Comparison of ENCODE assay signal across 18 cellular contexts in the genomic region with DNA sequence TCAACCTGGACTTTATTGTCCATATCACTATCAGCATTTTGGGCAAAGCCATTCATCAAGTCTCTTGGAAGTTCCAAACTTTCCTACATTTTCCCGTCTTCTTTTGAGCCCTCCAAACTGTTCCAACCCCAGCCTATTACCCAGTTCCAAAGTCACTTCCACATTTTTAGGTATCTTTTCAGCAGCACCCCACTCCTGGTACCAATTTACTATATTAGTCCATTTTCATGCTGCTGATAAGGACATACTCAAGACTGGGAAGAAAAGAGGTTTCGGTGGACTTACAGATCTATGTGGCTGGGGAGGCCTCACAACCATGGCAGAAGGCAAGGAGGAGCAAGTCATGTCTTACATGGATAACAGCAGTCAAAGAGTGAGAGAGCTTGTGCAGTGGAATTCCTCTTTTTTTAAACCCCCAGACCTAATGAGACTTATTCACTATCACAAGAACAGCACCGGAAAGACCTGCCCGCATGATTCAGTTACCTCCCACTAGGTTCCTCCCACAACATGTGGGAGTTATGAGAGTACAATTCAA. TPM values are rescaled to one million over a fixed set of nuclear protein-coding genes. Genes with fewer than 3 reads are reported as not detected.
DNase-seq lines count a peak whose midpoint lies in the region; ATAC-seq, FAIRE-seq and TF ChIP-seq lines count a peak whose summit lies in the region.
"Had no signal": no experiment of that assay in that cellular context is flagged by ENCODE, and none has a peak within 500 bp of the region (broad histone marks: within the 10 kb centered on the region; RNA-seq: fewer than 3 reads in every experiment).

No MANE protein-coding gene starts in this region.

- TF ChIP-seq EP300 in A549 (IDR thresholded peaks at IDR 0.05): no peak

- no peak for FAIRE-seq in A549 (lab: Jason Lieb, UNC)
- FAIRE-seq: H1 had no signal

- no peak overlapping the region for H3K4me2 ChIP-seq in A549

- H3K27me3 Mint-ChIP-seq in central memory CD8-positive, alpha-beta T cell: no peaks in the 10 kb centered on the region
- H3K27me3 Mint-ChIP-seq in glutamatergic neuron (ENCODE audit: unreplicated experiment): peaks cover 2% of the 10 kb centered on the region
- H3K27me3 Mint-ChIP-seq: CD4-positive, alpha-beta memory T cell had no signal

- TF ChIP-seq CTCF in A549 (IDR thresholded peaks at IDR 0.05) (no peak), glutamatergic neuron (IDR thresholded peaks at IDR 0.05; ENCODE audit: partially characterized antibody, unreplicated experiment) (no peak)

- H3K27ac Mint-ChIP-seq in central memory CD8-positive, alpha-beta T cell (ENCODE audit: low read depth): peak overlapping the region; percentile 63
- H3K27ac Mint-ChIP-seq in glutamatergic neuron (ENCODE audit: unreplicated experiment): peak overlapping the region; percentile 38
- H3K27ac Mint-ChIP-seq: H9 had no signal

- CTCF ChIA-PET in A549 (lab: Yijun Ruan, JAX): no interaction called here

- 95% methylated on average over 4 of the region's 4 CpGs for WGBS in A549 (ENCODE audit: missing lambda C conversion rate)

- peaks cover 28% of the 10 kb centered on the region for H3K9me3 ChIP-seq in A549
- H3K9me3 ChIP-seq: BE2C had no signal

- no peak overlapping the region for H3K27ac ChIP-seq in A549
- H3K27ac ChIP-seq: C4-2B, HL-60 had no signal

- DNase-seq in A549 (ENCODE audit: low read depth in 1 of 2, low spot score in 1 of 2) (no peak), CD1c-positive myeloid dendritic cell (ENCODE audit: extremely low spot score) (peak; percentile 6), glutamatergic neuron (no peak), D341Med (ENCODE audit: low spot score) (no peak), dermis blood vessel endothelial cell (no peak)
- DNase-seq in central memory CD8-positive, alpha-beta T cell (ENCODE audit: low spot score in 2 of 2): no peak
- no peak for DNase-seq in stimulated activated CD4-positive, alpha-beta T cell treated with anti-CD3 and anti-CD28 coated beads, Interleukin-4, amount 100 ng/mL, for 1 hour
- DNase-seq: ACHN; BE2C; CD4-positive, alpha-beta memory T cell; DMS79 treated with DMSO at 0.1 percent for 48 hours; GF-D8; H9; IMR-90; KBM-7 had no signal

- H3K9me3 Mint-ChIP-seq in central memory CD8-positive, alpha-beta T cell: peaks cover 6% of the 10 kb centered on the region
- H3K9me3 Mint-ChIP-seq in glutamatergic neuron (ENCODE audit: unreplicated experiment): peaks cover 12% of the 10 kb centered on the region

- POLR2A ChIA-PET in A549 (lab: Yijun Ruan, JAX): no interaction called here

- H3K4me1 Mint-ChIP-seq in central memory CD8-positive, alpha-beta T cell: peaks cover 9% of the 10 kb centered on the region
- peaks cover 8% of the 10 kb centered on the region for H3K4me1 Mint-ChIP-seq in glutamatergic neuron (ENCODE audit: low read depth, unreplicated experiment)

- H3K4me3 ChIP-seq in A549: no peak overlapping the region

- TF ChIP-seq RAD21 in A549 (conservative IDR thresholded peaks at IDR 0.05 in 1 of 2, IDR thresholded peaks at IDR 0.05 in 1 of 2): no peak

- no peak for TF ChIP-seq POLR2A in A549 (IDR thresholded peaks at IDR 0.05; ENCODE audit: low read length)

- H3K36me3 Mint-ChIP-seq in central memory CD8-positive, alpha-beta T cell (ENCODE audit: insufficient read depth): peaks cover 35% of the 10 kb centered on the region
- H3K36me3 Mint-ChIP-seq in glutamatergic neuron (ENCODE audit: unreplicated experiment): peaks cover 34% of the 10 kb centered on the region

- H3K4me1 ChIP-seq in A549: peaks cover 21% of the 10 kb centered on the region
- H3K4me1 ChIP-seq: BE2C had no signal

- ATAC-seq in A549: no peak
- no peak for ATAC-seq in central memory CD8-positive, alpha-beta T cell (replicated peaks; ENCODE audit: extremely low read depth, poor library complexity, severe bottlenecking)

- no peak overlapping the region for H3K4me3 Mint-ChIP-seq in central memory CD8-positive, alpha-beta T cell
- no peak overlapping the region for H3K4me3 Mint-ChIP-seq in glutamatergic neuron (ENCODE audit: unreplicated experiment)
- H3K4me3 Mint-ChIP-seq: CD4-positive, alpha-beta memory T cell; H9 had no signal

TF ChIP-seq in A549, 52 proteins besides CTCF, POLR2A, EP300 and RAD21:
- TF ChIP-seq, protein P1, sequence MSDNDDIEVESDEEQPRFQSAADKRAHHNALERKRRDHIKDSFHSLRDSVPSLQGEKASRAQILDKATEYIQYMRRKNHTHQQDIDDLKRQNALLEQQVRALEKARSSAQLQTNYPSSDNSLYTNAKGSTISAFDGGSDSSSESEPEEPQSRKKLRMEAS (IDR thresholded peaks at IDR 0.05): no peak
- no peak for TF ChIP-seq SMC3 (IDR thresholded peaks at IDR 0.05)
- peak; percentile 21; the same call in 1 of the 2 replicates for TF ChIP-seq KDM1A (IDR thresholded peaks at IDR 0.05; ENCODE audit: low read depth)
- TF ChIP-seq ELK1 (IDR thresholded peaks at IDR 0.05; ENCODE audit: low read depth, low read length): no peak

RNA-seq across cellular contexts. Expression of gene NRF1, which starts 50.2 kb away (rescaled TPM):
- polyA plus RNA-seq in A549 (2011; rRNA removed) (18.5 and 26.6 TPM in 2 replicates), A549 (2017; fragmentation: RNase III; extraction: RNeasy Plus Mini Kit Qiagen cat#74134 plus additional on column Dnase treatment) (11.2 to 11.7 TPM (median 11.5 TPM) in 3 replicates)
- 11.3 and 14.4 TPM in 2 replicates for polyA plus RNA-seq in A549 (2012; cell fraction: cytosol; rRNA removed)
- polyA plus RNA-seq in A549 (2012; cell fraction: nucleus; rRNA removed): 14.6 and 19.4 TPM in 2 replicates
- 47.9 and 52.6 TPM in 2 replicates for polyA minus RNA-seq in A549 (2011; rRNA and poly(A)+ RNA removed)
- total RNA-seq in glutamatergic neuron (ENCODE audit: unreplicated experiment) (16.4 TPM), dermis blood vessel endothelial cell (18.9 and 20.2 TPM in 2 replicates)
